15 cellular contexts compared by ENCODE assay signal in the genomic region with DNA sequence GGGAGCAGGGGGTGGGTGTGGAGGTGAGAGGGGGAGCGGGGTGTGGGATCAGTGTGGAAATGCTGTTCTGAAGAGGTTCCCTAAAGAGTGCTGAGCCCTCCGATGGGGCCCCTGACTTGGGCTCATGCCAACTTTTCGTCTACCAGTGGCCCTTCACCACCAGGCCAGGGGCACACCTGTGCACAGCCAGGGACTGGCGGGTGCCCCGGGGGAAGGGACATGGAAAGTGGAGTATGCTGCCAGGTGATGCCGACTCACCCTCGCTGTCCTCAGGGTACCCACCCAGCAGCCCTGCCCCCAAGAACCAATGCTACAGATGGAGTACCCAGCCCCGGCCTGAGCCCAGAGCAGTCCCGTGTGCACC. TPM values are rescaled to one million over a fixed set of nuclear protein-coding genes. Genes with fewer than 3 reads are reported as not detected.
A peak's percentile ranks its signal among the peaks of the same experiment; 100 is the strongest.
DNase-seq lines count a peak whose midpoint lies in the region; ATAC-seq and TF ChIP-seq lines count a peak whose summit lies in the region.
"Had no signal": no experiment of that assay in that cellular context is flagged by ENCODE, and none has a peak within 500 bp of the region (broad histone marks: within the 10 kb centered on the region; RNA-seq: fewer than 3 reads in every experiment).

No MANE protein-coding gene starts in this region.

- H3K36me3 Mint-ChIP-seq in activated naive CD8-positive, alpha-beta T cell treated with anti-CD3 and anti-CD28 coated beads, Interleukin-2, amount 10 ng/mL, durations not matched to agents 7 days and 5 days: no peaks in the 10 kb centered on the region
- no peaks in the 10 kb centered on the region for H3K36me3 Mint-ChIP-seq in natural killer cell treated with Interleukin-12 subunit alpha and Interleukin-12 subunit beta and Interleukin-15 and Interleukin-18, amount 100 ng/mL, for 72 hours

- H3K27ac ChIP-seq in HCT116 (ENCODE audit: low read depth, low read length): no peak overlapping the region
- H3K27ac ChIP-seq: upper lobe of left lung had no signal

- POLR2A ChIA-PET in HCT116 (lab: Charles Lee): no interaction called here
- POLR2A ChIA-PET in activated naive CD8-positive, alpha-beta T cell treated with anti-CD3 and anti-CD28 coated beads, Interleukin-2, amount 10 ng/mL, durations not matched to agents 7 days and 5 days (lab: Charles Lee): interaction anchor here (0.7 kb wide), 1 partner anchor 48 kb away, joined by 3 read pairs; no protein-coding TSS in a partner anchor

- ATAC-seq in HCT116: peak; percentile 20
- no peak for ATAC-seq in activated naive CD8-positive, alpha-beta T cell treated with anti-CD3 and anti-CD28 coated beads, Interleukin-2, amount 10 ng/mL, durations not matched to agents 7 days and 5 days (ENCODE audit: low read depth)
- ATAC-seq in natural killer cell treated with Interleukin-12 subunit alpha and Interleukin-12 subunit beta and Interleukin-15 and Interleukin-18, amount 100 ng/mL, for 72 hours: peak in 1 of 2 donors; percentile 17
- no peak for ATAC-seq in GM18861 (IDR thresholded peaks at IDR 0.05; ENCODE audit: unreplicated experiment)

- peaks cover 19% of the 10 kb centered on the region for H3K4me1 Mint-ChIP-seq in activated naive CD8-positive, alpha-beta T cell treated with anti-CD3 and anti-CD28 coated beads, Interleukin-2, amount 10 ng/mL, durations not matched to agents 7 days and 5 days
- H3K4me1 Mint-ChIP-seq in natural killer cell treated with Interleukin-12 subunit alpha and Interleukin-12 subunit beta and Interleukin-15 and Interleukin-18, amount 100 ng/mL, for 72 hours (ENCODE audit: low read depth in 2 of 2): peaks cover 10 to 11% of the 10 kb centered on the region in 2 donors

- no peaks in the 10 kb centered on the region for H3K79me2 ChIP-seq in HCT116 (ENCODE audit: insufficient read depth, low read length)

- H3K27me3 ChIP-seq in HCT116 (ENCODE audit: insufficient read depth, low read length): no peaks in the 10 kb centered on the region
- H3K27me3 ChIP-seq: sigmoid colon, upper lobe of left lung had no signal

- H3K36me3 ChIP-seq in HCT116 (ENCODE audit: control insufficient read depth in 1 of 2, insufficient read depth in 2 of 2, low read length in 2 of 2): peaks cover 26 to 38% of the 10 kb centered on the region in 2 experiments

- no peaks in the 10 kb centered on the region for H3K9me3 ChIP-seq in HCT116 (ENCODE audit: control insufficient read depth in 1 of 2, insufficient read depth in 1 of 2, low read depth in 1 of 2, low read length in 2 of 2)
- H3K9me3 ChIP-seq: sigmoid colon, upper lobe of left lung had no signal

- no peaks in the 10 kb centered on the region for H3K9me3 Mint-ChIP-seq in activated naive CD8-positive, alpha-beta T cell treated with anti-CD3 and anti-CD28 coated beads, Interleukin-2, amount 10 ng/mL, durations not matched to agents 7 days and 5 days
- no peaks in the 10 kb centered on the region for H3K9me3 Mint-ChIP-seq in natural killer cell treated with Interleukin-12 subunit alpha and Interleukin-12 subunit beta and Interleukin-15 and Interleukin-18, amount 100 ng/mL, for 72 hours
- H3K9me3 Mint-ChIP-seq: nephron had no signal

- intact Hi-C loops in HCT116 (cut with micrococcal nuclease): no loop called here

- no peak for TF ChIP-seq POLR2A in HCT116 (IDR thresholded peaks at IDR 0.05; ENCODE audit: borderline replicate concordance, extremely low read depth, insufficient read depth, insufficient read length)

- CTCF ChIA-PET in HCT116 (lab: Charles Lee): no interaction called here

- H3K4me2 ChIP-seq in HCT116 (ENCODE audit: low read length): no peak overlapping the region

- peak overlapping the region; percentile 43 for H3K4me3 Mint-ChIP-seq in activated naive CD8-positive, alpha-beta T cell treated with anti-CD3 and anti-CD28 coated beads, Interleukin-2, amount 10 ng/mL, durations not matched to agents 7 days and 5 days
- H3K4me3 Mint-ChIP-seq in natural killer cell treated with Interleukin-12 subunit alpha and Interleukin-12 subunit beta and Interleukin-15 and Interleukin-18, amount 100 ng/mL, for 72 hours: peak overlapping the region; percentile 74
- H3K4me3 Mint-ChIP-seq: nephron had no signal

- no peak for TF ChIP-seq CTCF in HCT116 (IDR thresholded peaks at IDR 0.05 in 2 of 3, conservative IDR thresholded peaks at IDR 0.05 in 1 of 3; ENCODE audit: borderline replicate concordance in 1 of 3, insufficient read depth in 1 of 3, low read depth in 2 of 3, low read length in 2 of 3)

- TF ChIP-seq RAD21 in HCT116 (IDR thresholded peaks at IDR 0.05; ENCODE audit: low read depth): no peak

- DNase-seq in NCI-H2171 treated with DMSO at 0.1 percent for 48 hours (lab: John Stamatoyannopoulos, UW) (peak; percentile 22), NCI-H2171 (lab: John Stamatoyannopoulos, UW) (no peak), HCT116 (ENCODE audit: low read depth, low spot score) (no peak), cortex of kidney (lab: John Stamatoyannopoulos, UW) (no peak)
- DNase-seq in activated naive CD8-positive, alpha-beta T cell treated with anti-CD3 and anti-CD28 coated beads, Interleukin-2, amount 10 ng/mL, durations not matched to agents 7 days and 5 days: no peak
- no peak for DNase-seq in natural killer cell treated with Interleukin-12 subunit alpha and Interleukin-12 subunit beta and Interleukin-15 and Interleukin-18, amount 100 ng/mL, for 72 hours (ENCODE audit: low spot score)
- no peak for DNase-seq in activated effector memory CD4-positive, alpha-beta T cell treated with Interleukin-2 at 50 U/mL for 16 hours
- DNase-seq: activated CD8-positive, alpha-beta memory T cell treated with anti-CD3 and anti-CD28 coated beads, Interleukin-2, amount 50 U/mL, for 4 hours; effector memory CD4-positive, alpha-beta T cell; kidney glomerular epithelial cell; NCI-H1694; sigmoid colon had no signal

- H3K9me2 ChIP-seq in HCT116 (ENCODE audit: insufficient read depth): no peaks in the 10 kb centered on the region

- no peaks in the 10 kb centered on the region for H3K27me3 Mint-ChIP-seq in activated naive CD8-positive, alpha-beta T cell treated with anti-CD3 and anti-CD28 coated beads, Interleukin-2, amount 10 ng/mL, durations not matched to agents 7 days and 5 days
- H3K27me3 Mint-ChIP-seq in natural killer cell treated with Interleukin-12 subunit alpha and Interleukin-12 subunit beta and Interleukin-15 and Interleukin-18, amount 100 ng/mL, for 72 hours: peaks cover 0 to 2% of the 10 kb centered on the region in 2 donors

- H2AFZ ChIP-seq in HCT116 (ENCODE audit: low read depth, low read length, poor library complexity, severe bottlenecking): no peak overlapping the region

- no peak overlapping the region for H3K9ac ChIP-seq in HCT116 (ENCODE audit: low read length)

- RAD21 ChIA-PET in HCT116 (lab: Charles Lee; ENCODE audit: low non-redundant PET in 1 of 2, low total read pairs in 2 of 2, uncharacterized antibody in 2 of 2, unreplicated experiment in 2 of 2): no interaction called here

- no TSS peak for BruUV-seq in HCT116 (replicated peaks; lab: Mats Ljungman, UMichigan)

- peaks cover 0 to 4% of the 10 kb centered on the region in 2 experiments; a peak in 1 of 4 replicates for H3K4me1 ChIP-seq in HCT116 (ENCODE audit: control insufficient read depth in 1 of 2, insufficient read depth in 2 of 2, low read length in 2 of 2)
- H3K4me1 ChIP-seq: upper lobe of left lung had no signal

- H4K20me1 ChIP-seq in HCT116 (ENCODE audit: insufficient read depth): no peaks in the 10 kb centered on the region

- peak overlapping the region; percentile 86 for H3K27ac Mint-ChIP-seq in activated naive CD8-positive, alpha-beta T cell treated with anti-CD3 and anti-CD28 coated beads, Interleukin-2, amount 10 ng/mL, durations not matched to agents 7 days and 5 days
- H3K27ac Mint-ChIP-seq in natural killer cell treated with Interleukin-12 subunit alpha and Interleukin-12 subunit beta and Interleukin-15 and Interleukin-18, amount 100 ng/mL, for 72 hours: peak overlapping the region in 1 of 2 donors; percentile 12
- H3K27ac Mint-ChIP-seq: nephron had no signal

- H3K4me3 ChIP-seq in HCT116 (replicated peaks in 1 of 2; ENCODE audit: low read depth in 1 of 2, low read length in 2 of 2): no peak overlapping the region
- H3K4me3 ChIP-seq: sigmoid colon, upper lobe of left lung had no signal

TF ChIP-seq in HCT116, 20 proteins besides CTCF, POLR2A, EP300 and RAD21 (continues in another document):
- no peak for TF ChIP-seq EZH2 (IDR thresholded peaks at IDR 0.05)
- no peak for TF ChIP-seq ZNF274 (IDR thresholded peaks at IDR 0.05; ENCODE audit: low read depth, low read length)
- TF ChIP-seq, protein P1, sequence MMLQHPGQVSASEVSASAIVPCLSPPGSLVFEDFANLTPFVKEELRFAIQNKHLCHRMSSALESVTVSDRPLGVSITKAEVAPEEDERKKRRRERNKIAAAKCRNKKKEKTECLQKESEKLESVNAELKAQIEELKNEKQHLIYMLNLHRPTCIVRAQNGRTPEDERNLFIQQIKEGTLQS (IDR thresholded peaks at IDR 0.05): no peak
- no peak for TF ChIP-seq ZFX (IDR thresholded peaks at IDR 0.05)
- no peak for TF ChIP-seq POLR2AphosphoS5 (IDR thresholded peaks at IDR 0.05; ENCODE audit: low read depth, low read length)
- TF ChIP-seq TCF7L2 (IDR thresholded peaks at IDR 0.05; ENCODE audit: borderline replicate concordance, extremely low read depth, insufficient read depth, insufficient read length): no peak
- TF ChIP-seq CEBPB (IDR thresholded peaks at IDR 0.05; ENCODE audit: low read depth): no peak
- TF ChIP-seq, protein P2, sequence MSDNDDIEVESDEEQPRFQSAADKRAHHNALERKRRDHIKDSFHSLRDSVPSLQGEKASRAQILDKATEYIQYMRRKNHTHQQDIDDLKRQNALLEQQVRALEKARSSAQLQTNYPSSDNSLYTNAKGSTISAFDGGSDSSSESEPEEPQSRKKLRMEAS (IDR thresholded peaks at IDR 0.05): no peak
- no peak for TF ChIP-seq CBX3 (IDR thresholded peaks at IDR 0.05; ENCODE audit: low read depth)
- TF ChIP-seq EGR1 (IDR thresholded peaks at IDR 0.05; ENCODE audit: low read depth): no peak
- no peak for TF ChIP-seq SIN3A (IDR thresholded peaks at IDR 0.05; ENCODE audit: low read depth)

RNA-seq across cellular contexts. Expression of gene AMN, which starts 26.2 kb away (rescaled TPM):
- total RNA-seq in HCT116 (2021; ENCODE audit: unreplicated experiment): 5.7 TPM
- 2.6 and 3.2 TPM in 2 replicates for polyA plus RNA-seq in HCT116 (2012)
- 1 to 10 TPM; 2.5 to 2.9 TPM for total RNA-seq in activated naive CD8-positive, alpha-beta T cell treated with anti-CD3 and anti-CD28 coated beads, Interleukin-2, amount 10 ng/mL, durations not matched to agents 7 days and 5 days
- 1 to 10 TPM in 1 of 2 donors, under 1 TPM in 1; 0.21 to 1.0 TPM for total RNA-seq in natural killer cell treated with Interleukin-12 subunit alpha and Interleukin-12 subunit beta and Interleukin-15 and Interleukin-18, amount 100 ng/mL, for 72 hours
- total RNA-seq: sigmoid colon had no signal
